ENCODE assay signal across 8 cellular contexts in genomic region chr13:30870049-30870884, GRCh38. TPM values are rescaled to one million over a fixed set of nuclear protein-coding genes. Genes with fewer than 3 reads are reported as not detected.
DNase-seq lines count a peak whose midpoint lies in the region; ATAC-seq lines count a peak whose summit lies in the region.

No MANE protein-coding gene starts in this region.

- H3K27ac Mint-ChIP-seq in activated CD4-positive, alpha-beta T cell treated with anti-CD3 and anti-CD28 coated beads, Interleukin-2, amount 10 ng/mL, durations not matched to agents 7 days and 5 days = no peak overlapping the region
- H3K27ac Mint-ChIP-seq in activated T-helper 1 cell treated with anti-CD3 and anti-CD28 coated beads, Interleukin-12 subunit alpha, Interleukin-12 subunit beta, Interleukin-2, Interleukin-4 antibody, amounts not matched to agents 30 ng/mL and 10 ng/mL and 1 ng/mL, durations not matched to agents 14 hours and 24 hours and 36 hours = no peak overlapping the region

- H3K36me3 Mint-ChIP-seq in activated CD4-positive, alpha-beta T cell treated with anti-CD3 and anti-CD28 coated beads, Interleukin-2, amount 10 ng/mL, durations not matched to agents 7 days and 5 days (ENCODE audit: low read depth) = no peaks in the 10 kb centered on the region
- no peaks in the 10 kb centered on the region for H3K36me3 Mint-ChIP-seq in activated T-helper 1 cell treated with anti-CD3 and anti-CD28 coated beads, Interleukin-12 subunit alpha, Interleukin-12 subunit beta, Interleukin-2, Interleukin-4 antibody, amounts not matched to agents 30 ng/mL and 10 ng/mL and 1 ng/mL, durations not matched to agents 14 hours and 24 hours and 36 hours (ENCODE audit: low read depth)

- no peaks in the 10 kb centered on the region for H3K36me3 ChIP-seq in MG63

- in situ Hi-C loops in G401 (cut with HindIII; ENCODE audit: low sequenced_read_pairs) = no loop called here

- intact Hi-C loops in activated T-helper 1 cell treated with anti-CD3 and anti-CD28 coated beads, Interleukin-12 subunit alpha, Interleukin-12 subunit beta, Interleukin-2, Interleukin-4 antibody, amounts not matched to agents 30 ng/mL and 10 ng/mL and 1 ng/mL, durations not matched to agents 14 hours and 24 hours and 36 hours (cut with micrococcal nuclease) = no loop called here
- intact Hi-C loops in sciatic nerve (cut with DNase I) = no loop called here

- peak; percentile 23 for DNase-seq in activated CD4-positive, alpha-beta T cell treated with anti-CD3 and anti-CD28 coated beads, Interleukin-2, amount 10 ng/mL, durations not matched to agents 7 days and 5 days
- no peak for DNase-seq in activated CD4-positive, alpha-beta T cell treated with anti-CD3 and anti-CD28 coated beads for 1 hour
- DNase-seq in MG63 (peak; percentile 91), glomerular visceral epithelial cell (ENCODE audit: extremely low spot score) (peak; percentile 82), sciatic nerve (ENCODE audit: low spot score) (peak; percentile 92), G401 (ENCODE audit: low spot score) (no peak), cerebellar nuclear complex (lab: John Stamatoyannopoulos, UW) (no peak)
- peak; percentile 16 for DNase-seq in activated T-helper 1 cell treated with anti-CD3 and anti-CD28 coated beads, Interleukin-12 subunit alpha, Interleukin-12 subunit beta, Interleukin-2, Interleukin-4 antibody, amounts not matched to agents 30 ng/mL and 10 ng/mL and 1 ng/mL, durations not matched to agents 14 hours and 24 hours and 36 hours (ENCODE audit: low spot score)

- H3K27me3 Mint-ChIP-seq in activated CD4-positive, alpha-beta T cell treated with anti-CD3 and anti-CD28 coated beads, Interleukin-2, amount 10 ng/mL, durations not matched to agents 7 days and 5 days = peaks cover 14% of the 10 kb centered on the region
- peaks cover 10% of the 10 kb centered on the region for H3K27me3 Mint-ChIP-seq in activated T-helper 1 cell treated with anti-CD3 and anti-CD28 coated beads, Interleukin-12 subunit alpha, Interleukin-12 subunit beta, Interleukin-2, Interleukin-4 antibody, amounts not matched to agents 30 ng/mL and 10 ng/mL and 1 ng/mL, durations not matched to agents 14 hours and 24 hours and 36 hours (ENCODE audit: insufficient read depth)

- no peaks in the 10 kb centered on the region for H3K9me3 ChIP-seq in MG63

- POLR2A ChIA-PET in activated CD4-positive, alpha-beta T cell treated with anti-CD3 and anti-CD28 coated beads, Interleukin-2, amount 10 ng/mL, durations not matched to agents 7 days and 5 days (lab: Charles Lee) = no interaction called here

- no peaks in the 10 kb centered on the region for H3K9me3 Mint-ChIP-seq in activated CD4-positive, alpha-beta T cell treated with anti-CD3 and anti-CD28 coated beads, Interleukin-2, amount 10 ng/mL, durations not matched to agents 7 days and 5 days
- H3K9me3 Mint-ChIP-seq in activated T-helper 1 cell treated with anti-CD3 and anti-CD28 coated beads, Interleukin-12 subunit alpha, Interleukin-12 subunit beta, Interleukin-2, Interleukin-4 antibody, amounts not matched to agents 30 ng/mL and 10 ng/mL and 1 ng/mL, durations not matched to agents 14 hours and 24 hours and 36 hours = no peaks in the 10 kb centered on the region

- peaks cover 3% of the 10 kb centered on the region for H3K4me1 Mint-ChIP-seq in activated CD4-positive, alpha-beta T cell treated with anti-CD3 and anti-CD28 coated beads, Interleukin-2, amount 10 ng/mL, durations not matched to agents 7 days and 5 days
- no peaks in the 10 kb centered on the region for H3K4me1 Mint-ChIP-seq in activated T-helper 1 cell treated with anti-CD3 and anti-CD28 coated beads, Interleukin-12 subunit alpha, Interleukin-12 subunit beta, Interleukin-2, Interleukin-4 antibody, amounts not matched to agents 30 ng/mL and 10 ng/mL and 1 ng/mL, durations not matched to agents 14 hours and 24 hours and 36 hours (ENCODE audit: low read depth)

- H3K4me3 ChIP-seq in MG63 = peak overlapping the region; percentile 30

- ATAC-seq in sciatic nerve = peak; percentile 93

- H3K27me3 ChIP-seq in MG63 = no peaks in the 10 kb centered on the region

- CTCF ChIA-PET in activated CD4-positive, alpha-beta T cell treated with anti-CD3 and anti-CD28 coated beads, Interleukin-2, amount 10 ng/mL, durations not matched to agents 7 days and 5 days (lab: Charles Lee) = no interaction called here

- no peak overlapping the region for H3K4me3 Mint-ChIP-seq in activated CD4-positive, alpha-beta T cell treated with anti-CD3 and anti-CD28 coated beads, Interleukin-2, amount 10 ng/mL, durations not matched to agents 7 days and 5 days
- H3K4me3 Mint-ChIP-seq in activated T-helper 1 cell treated with anti-CD3 and anti-CD28 coated beads, Interleukin-12 subunit alpha, Interleukin-12 subunit beta, Interleukin-2, Interleukin-4 antibody, amounts not matched to agents 30 ng/mL and 10 ng/mL and 1 ng/mL, durations not matched to agents 14 hours and 24 hours and 36 hours = no peak overlapping the region

RNA-seq across cellular contexts. Expression of gene MEDAG, which starts 35.8 kb away (rescaled TPM):
- not detected for total RNA-seq in activated CD4-positive, alpha-beta T cell treated with anti-CD3 and anti-CD28 coated beads, Interleukin-2, amount 10 ng/mL, durations not matched to agents 7 days and 5 days
- 1.1 and 5.7 TPM in 2 replicates for total RNA-seq in MG63 (2014; rRNA removed; shearing (Covaris generic); ENCODE audit: low replicate concordance)
- total RNA-seq in activated T-helper 1 cell treated with anti-CD3 and anti-CD28 coated beads, Interleukin-12 subunit alpha, Interleukin-12 subunit beta, Interleukin-2, Interleukin-4 antibody, amounts not matched to agents 30 ng/mL and 10 ng/mL and 1 ng/mL, durations not matched to agents 14 hours and 24 hours and 36 hours = not detected in 2 replicates
- 73.2 TPM for total RNA-seq in sciatic nerve
- not detected in 2 replicates for total RNA-seq in G401 (2014; rRNA removed; shearing (Covaris generic))

Comparison
In these comparisons a context has a peak if more than half of its experiments do, and no peak if none do; other contexts are left out.
1. DNase-seq: peak in activated CD4-positive, alpha-beta T cell treated with anti-CD3 and anti-CD28 coated beads, Interleukin-2, amount 10 ng/mL, durations not matched to agents 7 days and 5 days (single experiment), MG63 (single experiment), activated T-helper 1 cell treated with anti-CD3 and anti-CD28 coated beads, Interleukin-12 subunit alpha, Interleukin-12 subunit beta, Interleukin-2, Interleukin-4 antibody, amounts not matched to agents 30 ng/mL and 10 ng/mL and 1 ng/mL, durations not matched to agents 14 hours and 24 hours and 36 hours (single experiment), glomerular visceral epithelial cell (single experiment) and sciatic nerve (single experiment); none in activated CD4-positive, alpha-beta T cell treated with anti-CD3 and anti-CD28 coated beads for 1 hour (single experiment), G401 (single experiment) and cerebellar nuclear complex (0 of 2).
2. RNA of gene MEDAG, which starts 35.8 kb away (total RNA-seq): 73.2 TPM in sciatic nerve (single experiment); 1.1 to 5.7 TPM in MG63, not detected in activated CD4-positive, alpha-beta T cell treated with anti-CD3 and anti-CD28 coated beads, Interleukin-2, amount 10 ng/mL, durations not matched to agents 7 days and 5 days, not detected in activated T-helper 1 cell treated with anti-CD3 and anti-CD28 coated beads, Interleukin-12 subunit alpha, Interleukin-12 subunit beta, Interleukin-2, Interleukin-4 antibody, amounts not matched to agents 30 ng/mL and 10 ng/mL and 1 ng/mL, durations not matched to agents 14 hours and 24 hours and 36 hours and not detected in G401; every median in the first group is over 10 times any median in the second.